In genomic region chrX:70434914-70435586, GRCh38 we compare ENCODE assay signal across 2 cellular contexts.
TF ChIP-seq lines count a peak whose summit lies in the region.

No MANE protein-coding gene starts in this region.

TF ChIP-seq in A549, 52 proteins besides CTCF, POLR2A, EP300 and RAD21 (continued from another document):
- no peak for TF ChIP-seq PBX3 (IDR thresholded peaks at IDR 0.05)
- TF ChIP-seq RCOR1 (IDR thresholded peaks at IDR 0.05; ENCODE audit: low read depth, low read length) = no peak
- TF ChIP-seq MAFK (IDR thresholded peaks at IDR 0.05; ENCODE audit: partially characterized antibody) = no peak
- TF ChIP-seq SMC3 (IDR thresholded peaks at IDR 0.05) = no peak
- TF ChIP-seq NPAS2 (CRISPR knock-in tag; IDR thresholded peaks at IDR 0.05; ENCODE audit: borderline replicate concordance) = no peak
- no peak for TF ChIP-seq ELK1 (IDR thresholded peaks at IDR 0.05; ENCODE audit: low read depth, low read length)
- TF ChIP-seq CBX8 (IDR thresholded peaks at IDR 0.05) = no peak
TF ChIP-seq in A549: peak in this region for 0.

TF ChIP-seq in HCT116, 20 proteins besides CTCF, POLR2A, EP300 and RAD21 (continued from another document):
- TF ChIP-seq REST (IDR thresholded peaks at IDR 0.05; ENCODE audit: low read depth) (no peak), SRF (IDR thresholded peaks at IDR 0.05; ENCODE audit: low read depth) (no peak)
